Comparison of ENCODE assay signal across 8 cellular contexts in the genomic region with DNA sequence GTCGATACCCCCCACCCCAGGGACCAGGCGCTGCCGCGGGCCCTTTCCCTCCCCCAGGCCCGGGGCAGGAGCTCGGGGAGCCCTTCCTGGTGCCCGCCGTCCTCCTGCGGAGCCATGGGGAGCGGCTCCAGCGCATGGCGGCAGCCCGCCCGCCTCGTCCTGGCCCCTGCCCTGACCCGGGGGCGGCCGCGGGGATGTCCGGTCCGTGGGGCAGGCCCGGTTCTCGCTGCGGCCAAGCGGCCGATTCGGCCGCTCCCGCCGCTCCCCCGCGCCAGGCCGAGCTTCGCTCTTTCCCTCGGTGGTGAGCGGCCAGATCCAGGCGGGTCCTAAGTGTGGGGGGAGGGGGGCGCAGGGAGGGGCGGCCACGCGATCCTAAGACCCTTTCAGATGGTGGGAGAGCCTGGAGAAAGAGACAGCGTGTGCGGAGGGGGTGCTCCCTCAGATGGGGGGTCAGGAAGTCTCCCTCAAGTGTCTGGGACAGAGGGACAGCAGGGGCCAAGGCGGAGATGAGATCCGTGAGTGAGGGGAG. TPM values are rescaled to one million over a fixed set of nuclear protein-coding genes. Genes with fewer than 3 reads are reported as not detected.
DNase-seq lines count a peak whose midpoint lies in the region; ATAC-seq and TF ChIP-seq lines count a peak whose summit lies in the region.

No MANE protein-coding gene starts in this region.

- no peaks in the 10 kb centered on the region for H3K36me3 ChIP-seq in CD8-positive, alpha-beta memory T cell (ENCODE audit: insufficient read depth, low read length)
- H3K36me3 ChIP-seq in PC-9 (ENCODE audit: low read depth): no peaks in the 10 kb centered on the region

- DNase-seq in CD8-positive, alpha-beta memory T cell: no peak
- DNase-seq in PC-9 (no peak), epithelial cell of proximal tubule (ENCODE audit: low read depth) (no peak), nephron progenitor cell (peak; percentile 56), RKO (ENCODE audit: low spot score) (no peak), HuH-7 (ENCODE audit: low spot score) (no peak)
- no peak for DNase-seq in activated CD8-positive, alpha-beta memory T cell treated with anti-CD3 and anti-CD28 coated beads, Interleukin-2, amount 50 U/mL, for 4 hours

- peak overlapping the region; percentile 84 for H2AFZ ChIP-seq in PC-9

- H3K4me3 Mint-ChIP-seq in CD8-positive, alpha-beta memory T cell: peak overlapping the region; percentile 54 to 91 (median 84)
- H3K4me3 Mint-ChIP-seq in nephron progenitor cell: peak overlapping the region; percentile 91

- no peaks in the 10 kb centered on the region for H3K9me2 ChIP-seq in PC-9 (ENCODE audit: insufficient read depth)

- H3K27me3 ChIP-seq in CD8-positive, alpha-beta memory T cell (ENCODE audit: insufficient read depth, low read length, poor library complexity, severe bottlenecking): no peaks in the 10 kb centered on the region
- H3K27me3 ChIP-seq in PC-9 (ENCODE audit: insufficient read depth, low read depth): no peaks in the 10 kb centered on the region

- intact Hi-C loops in PC-9 (cut with micrococcal nuclease; ENCODE audit: unreplicated experiment): no loop called here

- H3K9me3 ChIP-seq in CD8-positive, alpha-beta memory T cell (ENCODE audit: low read length): peaks cover 10% of the 10 kb centered on the region
- H3K9me3 ChIP-seq in PC-9 (ENCODE audit: insufficient read depth, low read depth): no peaks in the 10 kb centered on the region

- peaks cover 6 to 22% (median 20%) of the 10 kb centered on the region in 5 donors for H3K9me3 Mint-ChIP-seq in CD8-positive, alpha-beta memory T cell
- H3K9me3 Mint-ChIP-seq in nephron progenitor cell: no peaks in the 10 kb centered on the region

- H3K4me3 ChIP-seq in CD8-positive, alpha-beta memory T cell (ENCODE audit: low read length): peak overlapping the region; percentile 68
- H3K4me3 ChIP-seq in PC-9: peak overlapping the region; percentile 84
- H3K4me3 ChIP-seq in epithelial cell of proximal tubule (ENCODE audit: low read depth, low read length): peak overlapping the region; percentile 97

- H3K4me1 ChIP-seq in CD8-positive, alpha-beta memory T cell (ENCODE audit: insufficient read depth, low read length): peaks cover 40% of the 10 kb centered on the region
- H3K4me1 ChIP-seq in PC-9 (replicated peaks; ENCODE audit: insufficient read depth): no peaks in the 10 kb centered on the region

- no peak for ATAC-seq in HG02678 (IDR thresholded peaks at IDR 0.05; ENCODE audit: unreplicated experiment)

- TF ChIP-seq CTCF in PC-9 (conservative IDR thresholded peaks at IDR 0.05) (no peak), epithelial cell of proximal tubule (conservative IDR thresholded peaks at IDR 0.05; ENCODE audit: low read depth, low read length) (no peak), nephron progenitor cell (IDR thresholded peaks at IDR 0.05) (no peak)

- peaks cover 3 to 7% (median 5%) of the 10 kb centered on the region in 3 donors for H3K36me3 Mint-ChIP-seq in CD8-positive, alpha-beta memory T cell
- peaks cover 10% of the 10 kb centered on the region for H3K36me3 Mint-ChIP-seq in nephron progenitor cell (ENCODE audit: low read depth)

- peak overlapping the region; percentile 100 for H3K4me2 ChIP-seq in PC-9

- POLR2A ChIA-PET in CD8-positive, alpha-beta memory T cell (lab: Charles Lee): interaction anchor here (1.1 to 5.4 kb wide), 3 partner anchors 20 to 292 kb away, joined by 3 to 34 read pairs (median 3); partner anchors contain the start of genes IMP3, MAN2C1 and SIN3A
- POLR2A ChIA-PET in PC-9 (lab: Charles Lee; ENCODE audit: unreplicated experiment): no interaction called here

- H3K27ac ChIP-seq in CD8-positive, alpha-beta memory T cell (ENCODE audit: low read depth, low read length): peak overlapping the region; percentile 57
- no peak overlapping the region for H3K27ac ChIP-seq in PC-9

- 0 out of 2 replicates have a peak, but pooled peaks cover 3% of the 10 kb centered on the region for H3F3A ChIP-seq in PC-9 (ENCODE audit: insufficient read depth, low read depth)

- H4K20me1 ChIP-seq in PC-9 (ENCODE audit: insufficient read depth): no peaks in the 10 kb centered on the region

- no TSS peak for BruUV-seq in PC-9 (replicated peaks; lab: Mats Ljungman, UMichigan)

- peaks cover 0 to 10% of the 10 kb centered on the region in 2 donors for H3K27me3 Mint-ChIP-seq in CD8-positive, alpha-beta memory T cell
- peaks cover 42% of the 10 kb centered on the region for H3K27me3 Mint-ChIP-seq in nephron progenitor cell (ENCODE audit: low read depth, poor library complexity)

- CTCF ChIA-PET in CD8-positive, alpha-beta memory T cell (lab: Charles Lee): interaction anchor here (1.8 kb wide), 1 partner anchor 20 kb away, joined by 12 read pairs; the partner anchor contains the start of gene MAN2C1
- CTCF ChIA-PET in PC-9 (lab: Charles Lee): interaction anchor here (0.6 to 0.7 kb wide), 5 partner anchors 15 to 537 kb away, joined by 3 to 10 read pairs (median 5); partner anchors contain the start of gene SNX33

- H3K27ac Mint-ChIP-seq in CD8-positive, alpha-beta memory T cell: peak overlapping the region in 7 of 8 donors; percentile 33 to 87 (median 76)
- no peak overlapping the region for H3K27ac Mint-ChIP-seq in nephron progenitor cell

- no peaks in the 10 kb centered on the region for H3K79me2 ChIP-seq in PC-9 (ENCODE audit: low read depth)

- H3K4me1 Mint-ChIP-seq in CD8-positive, alpha-beta memory T cell: peaks cover 26 to 42% (median 26%) of the 10 kb centered on the region in 3 donors
- peaks cover 21% of the 10 kb centered on the region for H3K4me1 Mint-ChIP-seq in nephron progenitor cell

RNA-seq across cellular contexts. Expression of gene NEIL1, which starts 1.3 kb away (rescaled TPM):
- 1 to 10 TPM; 2.0 to 2.3 TPM for total RNA-seq in CD8-positive, alpha-beta memory T cell
- 2.9 TPM for polyA plus RNA-seq in CD8-positive, alpha-beta memory T cell
- 21.3 and 27.1 TPM in 2 replicates for total RNA-seq in PC-9 (2021)
- total RNA-seq in epithelial cell of proximal tubule: 5.5 and 7.6 TPM in 2 replicates

RNA-seq across cellular contexts. Expression of gene COMMD4, which starts 12.2 kb away (rescaled TPM):
- 100 to 1,000 TPM; 102 to 110 TPM for total RNA-seq in CD8-positive, alpha-beta memory T cell
- polyA plus RNA-seq in CD8-positive, alpha-beta memory T cell: 47.8 TPM
- total RNA-seq in PC-9 (2021): 132 and 156 TPM in 2 replicates
- total RNA-seq in epithelial cell of proximal tubule: 147 and 236 TPM in 2 replicates

RNA-seq across cellular contexts. Expression of gene MAN2C1, which starts 20.3 kb away (rescaled TPM):
- 100 to 1,000 TPM; 127 to 133 TPM for total RNA-seq in CD8-positive, alpha-beta memory T cell
- polyA plus RNA-seq in CD8-positive, alpha-beta memory T cell: 32.0 TPM
- 94.3 and 143 TPM in 2 replicates for total RNA-seq in PC-9 (2021)
- 47.5 and 104 TPM in 2 replicates for total RNA-seq in epithelial cell of proximal tubule
